Comparison of ENCODE assay signal across 8 cellular contexts in genomic region chr17:38851434-38851833, GRCh38. TPM values are rescaled to one million over a fixed set of nuclear protein-coding genes. Genes with fewer than 3 reads are reported as not detected.
DNase-seq lines count a peak whose midpoint lies in the region; ATAC-seq and TF ChIP-seq lines count a peak whose summit lies in the region.

No MANE protein-coding gene starts in this region.

- H3K9me2 ChIP-seq in Loucy (replicated peaks; ENCODE audit: low read depth, low read length): no peaks in the 10 kb centered on the region

- peaks cover 52% of the 10 kb centered on the region; the same call in 1 of the 2 replicates for H3K36me3 ChIP-seq in Loucy (ENCODE audit: insufficient read depth, low read length)

- H3K4me3 Mint-ChIP-seq in CD14-positive monocyte (peak overlapping the region; percentile 91 to 96), nephron progenitor cell (peak overlapping the region; percentile 99)

- H3K9me3 Mint-ChIP-seq in CD14-positive monocyte (peaks cover 0 to 2% (median 0%) of the 10 kb centered on the region in 7 donors), nephron progenitor cell (no peaks in the 10 kb centered on the region)

- peaks cover 52 to 60% of the 10 kb centered on the region in 2 donors for H3K36me3 Mint-ChIP-seq in CD14-positive monocyte
- H3K36me3 Mint-ChIP-seq in nephron progenitor cell (ENCODE audit: low read depth): peaks cover 69% of the 10 kb centered on the region

- H3K27me3 ChIP-seq in Loucy (ENCODE audit: insufficient read depth, low read length, poor library complexity, severe bottlenecking) (peaks cover 7% of the 10 kb centered on the region), dorsolateral prefrontal cortex (no peaks in the 10 kb centered on the region)

- peaks cover 53% of the 10 kb centered on the region for H3K79me2 ChIP-seq in Loucy (ENCODE audit: insufficient read depth, low read length)

- peak overlapping the region; percentile 99 for H3K4me2 ChIP-seq in Loucy (ENCODE audit: low read depth, low read length, poor library complexity, severe bottlenecking)

- peaks cover 0 to under 1% (median 0%) of the 10 kb centered on the region in 3 donors for H3K27me3 Mint-ChIP-seq in CD14-positive monocyte (ENCODE audit: low read depth in 3 of 3)
- no peaks in the 10 kb centered on the region for H3K27me3 Mint-ChIP-seq in nephron progenitor cell (ENCODE audit: low read depth, poor library complexity)

- peaks cover 12% of the 10 kb centered on the region for H3F3A ChIP-seq in Loucy (ENCODE audit: low read depth)

- H3K9ac ChIP-seq in Loucy (ENCODE audit: low read depth, low read length, poor library complexity, severe bottlenecking): peak overlapping the region; percentile 94

- no peak for ATAC-seq in GM19395 (IDR thresholded peaks at IDR 0.05; ENCODE audit: unreplicated experiment)

- TF ChIP-seq CTCF in CD14-positive monocyte (IDR thresholded peaks at IDR 0.05) (no peak), Loucy (conservative IDR thresholded peaks at IDR 0.05; ENCODE audit: low read length) (no peak), dorsolateral prefrontal cortex (IDR thresholded peaks at IDR 0.05 in 54 of 56, conservative IDR thresholded peaks at IDR 0.05 in 2 of 56; ENCODE audit: low read depth in 1 of 56, partially characterized antibody in 56 of 56) (no peak), nephron progenitor cell (IDR thresholded peaks at IDR 0.05) (no peak), GM10266 (IDR thresholded peaks at IDR 0.05; ENCODE audit: control insufficient read depth, insufficient read depth, low read depth, missing control alignments) (no peak)

- H3K4me3 ChIP-seq in Loucy (ENCODE audit: low read length, poor library complexity, severe bottlenecking) (peak overlapping the region; percentile 95), dorsolateral prefrontal cortex (peak overlapping the region in 40 of 59 donors; percentile 13 to 94 (median 78))

- H3K4me1 Mint-ChIP-seq in CD14-positive monocyte: peaks cover 35% of the 10 kb centered on the region
- H3K4me1 Mint-ChIP-seq in nephron progenitor cell: peaks cover 40% of the 10 kb centered on the region

- no peaks in the 10 kb centered on the region for H3K9me3 ChIP-seq in Loucy (ENCODE audit: insufficient read depth, low read depth, low read length)

- H3K27ac ChIP-seq in dorsolateral prefrontal cortex: no peak overlapping the region

- no peak overlapping the region for H2AFZ ChIP-seq in Loucy (ENCODE audit: low read length)

- H3K27ac Mint-ChIP-seq in CD14-positive monocyte: peak overlapping the region in 5 of 7 donors; percentile 44 to 99 (median 99)
- H3K27ac Mint-ChIP-seq in nephron progenitor cell: peak overlapping the region; percentile 80

- no peak for DNase-seq in CD14-positive monocyte (ENCODE audit: low spot score)
- DNase-seq in dorsolateral prefrontal cortex: no peak
- no peak for DNase-seq in nephron progenitor cell
- DNase-seq in C1 segment of cervical spinal cord (lab: John Stamatoyannopoulos, UW): no peak
- DNase-seq in GM10266 (ENCODE audit: extremely low spot score): no peak
- DNase-seq in OCI-M1 (lab: John Stamatoyannopoulos, UW): no peak

- peaks cover 58% of the 10 kb centered on the region for H4K20me1 ChIP-seq in Loucy (ENCODE audit: insufficient read depth, low read length, poor library complexity, severe bottlenecking)

- peaks cover 31% of the 10 kb centered on the region for H3K4me1 ChIP-seq in Loucy (ENCODE audit: insufficient read depth, low read length, poor library complexity, severe bottlenecking)

- intact Hi-C loops in CD14-positive monocyte (cut with micrococcal nuclease): loop anchor here in 1 of 2 donors (10.0 kb wide), 1 partner anchor 53 kb away; no protein-coding TSS in a partner anchor
- intact Hi-C loops in dorsolateral prefrontal cortex (cut with DNase I): loop anchor here in 1 of 2 donors (10.0 kb wide), 1 partner anchor 97 kb away; the partner anchor contains the start of gene PSMB3

RNA-seq across cellular contexts. Expression of gene RPL23, which starts 2.1 kb away (rescaled TPM):
- 100 to 1,000 TPM; 561 to 618 TPM for polyA plus RNA-seq in CD14-positive monocyte
- total RNA-seq in dorsolateral prefrontal cortex: 100 to 1,000 TPM; 239 to 571 (median 364) TPM

RNA-seq across cellular contexts. Expression of gene LASP1, which starts 18.4 kb away (rescaled TPM):
- 10 to 100 TPM; 70.6 to 93.7 TPM for polyA plus RNA-seq in CD14-positive monocyte
- 100 to 1,000 TPM in 14 of 120 experiments, 10 to 100 TPM in 106; 54.6 to 125 (median 90.0) TPM for total RNA-seq in dorsolateral prefrontal cortex

RNA-seq across cellular contexts. Expression of gene CWC25, which starts 26.3 kb away (rescaled TPM):
- 1 to 10 TPM; 7.5 to 8.4 TPM for polyA plus RNA-seq in CD14-positive monocyte
- 10 to 100 TPM; 12.1 to 25.1 (median 17.5) TPM for total RNA-seq in dorsolateral prefrontal cortex

RNA-seq across cellular contexts. Expression of gene PIP4K2B, which starts 52.1 kb away (rescaled TPM):
- 1 to 10 TPM; 4.4 to 4.6 TPM for polyA plus RNA-seq in CD14-positive monocyte
- total RNA-seq in dorsolateral prefrontal cortex: 100 to 1,000 TPM; 106 to 220 (median 167) TPM
